27 cellular contexts compared by ENCODE assay signal in genomic region chr9:36704148-36704547, GRCh38.
"Had no signal": no experiment of that assay in that cellular context is flagged by ENCODE, and none has a peak within 500 bp of the region (broad histone marks: within the 10 kb centered on the region; RNA-seq: fewer than 3 reads in every experiment).

No MANE protein-coding gene starts in this region.

- H3K27me3 ChIP-seq: stomach, testis, thyroid gland, tibial artery, tibial nerve, upper lobe of left lung, upper lobe of right lung, uterus, vagina had no signal

- H3K4me3 ChIP-seq: stomach, suprapubic skin, testis, thoracic aorta, thyroid gland, tibial artery, tibial nerve, transverse colon, upper lobe of left lung, upper lobe of right lung, uterus, vagina had no signal

- DNase-seq: stimulated activated CD4-positive, alpha-beta T cell treated with anti-CD3 and anti-CD28 coated beads, Interleukin-2, amount 100 ng/mL, for 48 hours; stimulated activated CD4-positive, alpha-beta T cell treated with anti-CD3 and anti-CD28 coated beads, Interleukin-4, amount 100 ng/mL, for 1 hour; stimulated activated CD4-positive, alpha-beta T cell treated with anti-CD3 and anti-CD28 coated beads, Interleukin-4, amount 100 ng/mL, for 24 hours; stimulated activated CD4-positive, alpha-beta T cell treated with anti-CD3 and anti-CD28 coated beads, Interleukin-4, amount 100 ng/mL, for 4 hours; stimulated activated CD8-positive, alpha-beta memory T cell treated with anti-CD3 and anti-CD28 coated beads, Interleukin-4, amount 100 ng/mL, for 48 hours; stimulated activated naive B cell treated with anti-CD40 and anti-IgM and Interleukin-4, amounts not matched to agents 10 μg/mL and 1 μg/mL and 100 μg/mL, for 72 hours; stimulated activated naive CD4-positive, alpha-beta T cell; stimulated activated naive CD4-positive, alpha-beta T cell treated with Interleukin-2 at 50 U/mL for 16 hours; stimulated activated naive CD8-positive, alpha-beta T cell treated with anti-CD3 and anti-CD28 coated beads, Interleukin-15, amount 100 ng/mL, for 72 hours; stimulated activated naive CD8-positive, alpha-beta T cell treated with anti-CD3 and anti-CD28 coated beads, Interleukin-15, Interleukin-2, amounts not matched to agents 100 U/mL and 50 U/mL, for 24 hours; stomach; substantia nigra; testis; thyroid gland; tibial artery; transverse colon; trophoblast cell; upper lobe of left lung; upper lobe of right lung; uterus had no signal

- FAIRE-seq: urothelium cell line had no signal

- H3K4me1 ChIP-seq: stomach, suprapubic skin, testis, thyroid gland, tibial artery, tibial nerve, transverse colon, upper lobe of left lung, upper lobe of right lung, uterus, vagina had no signal

- H3K36me3 ChIP-seq: stomach, suprapubic skin, thoracic aorta, thyroid gland, tibial artery, tibial nerve, transverse colon, upper lobe of left lung, upper lobe of right lung, uterus, vagina had no signal

- H3K27ac ChIP-seq: stomach, suprapubic skin, testis, thoracic aorta, thyroid gland, tibial artery, tibial nerve, transverse colon, upper lobe of left lung, upper lobe of right lung, uterus, vagina had no signal

- ATAC-seq: stimulated activated effector memory CD8-positive, alpha-beta T cell treated with anti-CD3 and anti-CD28 coated beads, Interleukin-12 subunit alpha, Interleukin-12 subunit beta, amount 100 ng/mL, for 72 hours; stimulated activated memory B cell treated with anti-CD40 and anti-IgM and Interleukin-4, amounts not matched to agents 10 μg/mL and 1 μg/mL and 100 μg/mL, for 72 hours; stimulated activated naive B cell treated with anti-CD40 and anti-IgM and Interleukin-4, amounts not matched to agents 10 μg/mL and 1 μg/mL and 100 μg/mL, for 72 hours; stimulated activated naive CD8-positive, alpha-beta T cell treated with anti-CD3 and anti-CD28 coated beads, Interleukin-15, amount 100 ng/mL, for 72 hours; stimulated activated naive CD8-positive, alpha-beta T cell treated with anti-CD3 and anti-CD28 coated beads, Interleukin-15, Interleukin-2, amounts not matched to agents 100 U/mL and 50 U/mL, for 24 hours; upper lobe of right lung had no signal

- H3K9me3 ChIP-seq: testis, thyroid gland, upper lobe of right lung, uterus, vagina had no signal
